In genomic region chr18:490624-491023, GRCh38 we compare ENCODE assay signal across 1 cellular context.
TF ChIP-seq lines count a peak whose summit lies in the region.

No MANE protein-coding gene starts in this region.

TF ChIP-seq in K562, 482 proteins besides CTCF, POLR2A, EP300 and RAD21 (continued from another document):
- TF ChIP-seq MITF (IDR thresholded peaks at IDR 0.05) (no peak), ZNF76 (CRISPR knock-in tag; IDR thresholded peaks at IDR 0.05; ENCODE audit: borderline replicate concordance) (no peak)
